10 cellular contexts compared by ENCODE assay signal in genomic region chr10:97444212-97444611, GRCh38. TPM values are rescaled to one million over a fixed set of nuclear protein-coding genes. Genes with fewer than 3 reads are reported as not detected.
A peak's percentile ranks its signal among the peaks of the same experiment; 100 is the strongest.
DNase-seq lines count a peak whose midpoint lies in the region; ATAC-seq and TF ChIP-seq lines count a peak whose summit lies in the region.
"Had no signal": no experiment of that assay in that cellular context is flagged by ENCODE, and none has a peak within 500 bp of the region (broad histone marks: within the 10 kb centered on the region; RNA-seq: fewer than 3 reads in every experiment).

No MANE protein-coding gene starts in this region.

- H3K36me3 Mint-ChIP-seq in activated T-cell treated with anti-CD3 and anti-CD28 coated beads, Interleukin-2, amount 50 U/mL, for 4 hours (ENCODE audit: insufficient read depth) = peaks cover 17% of the 10 kb centered on the region
- peaks cover 13% of the 10 kb centered on the region for H3K36me3 Mint-ChIP-seq in activated naive CD4-positive, alpha-beta T cell treated with anti-CD3 and anti-CD28 coated beads, Interleukin-2, amount 50 U/mL, for 24 hours
- H3K36me3 Mint-ChIP-seq in stimulated activated memory B cell treated with anti-CD40 and anti-IgM and Interleukin-4, amounts not matched to agents 10 μg/mL and 1 μg/mL and 100 μg/mL, for 72 hours = peaks cover 13% of the 10 kb centered on the region

- no peak for TF ChIP-seq CTCF in ascending aorta (IDR thresholded peaks at IDR 0.05)

- no peaks in the 10 kb centered on the region for H3K9me3 Mint-ChIP-seq in activated T-cell treated with anti-CD3 and anti-CD28 coated beads, Interleukin-2, amount 50 U/mL, for 4 hours
- H3K9me3 Mint-ChIP-seq in activated naive CD4-positive, alpha-beta T cell treated with anti-CD3 and anti-CD28 coated beads, Interleukin-2, amount 50 U/mL, for 24 hours = no peaks in the 10 kb centered on the region
- no peaks in the 10 kb centered on the region for H3K9me3 Mint-ChIP-seq in stimulated activated memory B cell treated with anti-CD40 and anti-IgM and Interleukin-4, amounts not matched to agents 10 μg/mL and 1 μg/mL and 100 μg/mL, for 72 hours

- no peaks in the 10 kb centered on the region for H3K27me3 ChIP-seq in ascending aorta
- H3K27me3 ChIP-seq: stomach had no signal

- peaks cover 21 to 23% of the 10 kb centered on the region in 2 donors for H3K36me3 ChIP-seq in ascending aorta

- no peaks in the 10 kb centered on the region for H3K9me3 ChIP-seq in ascending aorta
- H3K9me3 ChIP-seq: mucosa of descending colon, stomach had no signal

- DNase-seq in activated T-cell treated with anti-CD3 and anti-CD28 coated beads, Interleukin-2, amount 50 U/mL, for 4 hours = no peak
- no peak for DNase-seq in activated T-cell treated with anti-CD3 and anti-CD28 coated beads, Interleukin-2, amount 50 U/mL, for 48 hours
- no peak for DNase-seq in ascending aorta (ENCODE audit: low spot score in 2 of 2)
- DNase-seq in DMS153 treated with DMSO at 0.1 percent for 48 hours (lab: John Stamatoyannopoulos, UW; ENCODE audit: unreplicated experiment) = no peak
- DNase-seq: mucosa of descending colon, NCI-H1436 treated with DMSO at 0.1 percent for 48 hours, stomach, WERI-Rb-1 had no signal

- H3K4me3 Mint-ChIP-seq in activated T-cell treated with anti-CD3 and anti-CD28 coated beads, Interleukin-2, amount 50 U/mL, for 4 hours = peak overlapping the region; percentile 99
- H3K4me3 Mint-ChIP-seq in activated naive CD4-positive, alpha-beta T cell treated with anti-CD3 and anti-CD28 coated beads, Interleukin-2, amount 50 U/mL, for 24 hours = peak overlapping the region; percentile 96
- peak overlapping the region; percentile 93 for H3K4me3 Mint-ChIP-seq in stimulated activated memory B cell treated with anti-CD40 and anti-IgM and Interleukin-4, amounts not matched to agents 10 μg/mL and 1 μg/mL and 100 μg/mL, for 72 hours

- no peak overlapping the region for H3K27ac ChIP-seq in ascending aorta
- H3K27ac ChIP-seq: stomach, WERI-Rb-1 had no signal

- ATAC-seq in activated T-cell treated with anti-CD3 and anti-CD28 coated beads, Interleukin-2, amount 50 U/mL, for 4 hours = peak; percentile 24 to 35
- ATAC-seq in stimulated activated memory B cell treated with anti-CD40 and anti-IgM and Interleukin-4, amounts not matched to agents 10 μg/mL and 1 μg/mL and 100 μg/mL, for 72 hours = no peak
- ATAC-seq: mucosa of descending colon had no signal

- H3K4me1 Mint-ChIP-seq in activated T-cell treated with anti-CD3 and anti-CD28 coated beads, Interleukin-2, amount 50 U/mL, for 4 hours (ENCODE audit: low read depth) = peaks cover 43% of the 10 kb centered on the region
- H3K4me1 Mint-ChIP-seq in activated naive CD4-positive, alpha-beta T cell treated with anti-CD3 and anti-CD28 coated beads, Interleukin-2, amount 50 U/mL, for 24 hours = peaks cover 53% of the 10 kb centered on the region
- H3K4me1 Mint-ChIP-seq in stimulated activated memory B cell treated with anti-CD40 and anti-IgM and Interleukin-4, amounts not matched to agents 10 μg/mL and 1 μg/mL and 100 μg/mL, for 72 hours = peaks cover 48% of the 10 kb centered on the region

- peaks cover 7 to 28% of the 10 kb centered on the region in 2 donors for H3K4me1 ChIP-seq in ascending aorta

- peak overlapping the region in 1 of 2 donors; percentile 87 for H3K4me3 ChIP-seq in ascending aorta
- H3K4me3 ChIP-seq: mucosa of descending colon had no signal

- H3K27me3 Mint-ChIP-seq in activated T-cell treated with anti-CD3 and anti-CD28 coated beads, Interleukin-2, amount 50 U/mL, for 4 hours (ENCODE audit: low read depth) = no peaks in the 10 kb centered on the region
- no peaks in the 10 kb centered on the region for H3K27me3 Mint-ChIP-seq in activated naive CD4-positive, alpha-beta T cell treated with anti-CD3 and anti-CD28 coated beads, Interleukin-2, amount 50 U/mL, for 24 hours
- H3K27me3 Mint-ChIP-seq in stimulated activated memory B cell treated with anti-CD40 and anti-IgM and Interleukin-4, amounts not matched to agents 10 μg/mL and 1 μg/mL and 100 μg/mL, for 72 hours = no peaks in the 10 kb centered on the region

- intact Hi-C loops in ascending aorta (cut with DNase I) = no loop called here

- H3K27ac Mint-ChIP-seq in activated naive CD4-positive, alpha-beta T cell treated with anti-CD3 and anti-CD28 coated beads, Interleukin-2, amount 50 U/mL, for 24 hours = peak overlapping the region; percentile 68
- peak overlapping the region; percentile 84 for H3K27ac Mint-ChIP-seq in stimulated activated memory B cell treated with anti-CD40 and anti-IgM and Interleukin-4, amounts not matched to agents 10 μg/mL and 1 μg/mL and 100 μg/mL, for 72 hours

RNA-seq across cellular contexts. Expression of gene EXOSC1, which starts 1.6 kb away (rescaled TPM):
- total RNA-seq in activated T-cell treated with anti-CD3 and anti-CD28 coated beads, Interleukin-2, amount 50 U/mL, for 4 hours = 10 to 100 TPM; 60.3 to 72.2 (median 71.9) TPM
- total RNA-seq in ascending aorta = 11.3 TPM

RNA-seq across cellular contexts. Expression of gene ZDHHC16, which starts 1.8 kb away (rescaled TPM):
- total RNA-seq in activated T-cell treated with anti-CD3 and anti-CD28 coated beads, Interleukin-2, amount 50 U/mL, for 4 hours = 10 to 100 TPM; 54.3 to 62.9 (median 59.6) TPM
- 30.4 TPM for total RNA-seq in ascending aorta

RNA-seq across cellular contexts. Expression of gene PGAM1, which starts 18.2 kb away (rescaled TPM):
- total RNA-seq in activated T-cell treated with anti-CD3 and anti-CD28 coated beads, Interleukin-2, amount 50 U/mL, for 4 hours = 1,000 to 10,000 TPM; 1,128 to 1,173 (median 1,167) TPM
- 171 TPM for total RNA-seq in ascending aorta

RNA-seq across cellular contexts. Expression of gene RRP12, which starts 43.1 kb away (rescaled TPM):
- total RNA-seq in activated T-cell treated with anti-CD3 and anti-CD28 coated beads, Interleukin-2, amount 50 U/mL, for 4 hours = 100 to 1,000 TPM; 218 to 222 (median 218) TPM
- 5.9 TPM for total RNA-seq in ascending aorta

RNA-seq across cellular contexts. Expression of gene MMS19, which starts 54.0 kb away (rescaled TPM):
- 10 to 100 TPM; 77.3 to 87.5 (median 83.4) TPM for total RNA-seq in activated T-cell treated with anti-CD3 and anti-CD28 coated beads, Interleukin-2, amount 50 U/mL, for 4 hours
- 34.0 TPM for total RNA-seq in ascending aorta
